Comparison of ENCODE assay signal across 16 cellular contexts in genomic region chr15:65401607-65402240, GRCh38. TPM values are rescaled to one million over a fixed set of nuclear protein-coding genes. Genes with fewer than 3 reads are reported as not detected.
A peak's percentile ranks its signal among the peaks of the same experiment; 100 is the strongest.
DNase-seq lines count a peak whose midpoint lies in the region; ATAC-seq, FAIRE-seq and TF ChIP-seq lines count a peak whose summit lies in the region.
"Had no signal": no experiment of that assay in that cellular context is flagged by ENCODE, and none has a peak within 500 bp of the region (broad histone marks: within the 10 kb centered on the region; RNA-seq: fewer than 3 reads in every experiment).

No MANE protein-coding gene starts in this region.

- no peak overlapping the region for H4K91ac ChIP-seq in neuronal stem cell (ENCODE audit: low read depth, low read length, poor library complexity)

- CTCF ChIA-PET in HepG2 (lab: Yijun Ruan, JAX; ENCODE audit: low intra/inter-chr PET ratio, low total read pairs), result interaction anchor here (1.0 to 2.8 kb wide), 3 partner anchors 16 to 194 kb away, joined by 3 to 39 read pairs (median 5); no protein-coding TSS in a partner anchor
- CTCF ChIA-PET in CD8-positive, alpha-beta memory T cell (lab: Charles Lee), result interaction anchor here (1.5 kb wide), 1 partner anchor 17 kb away, joined by 7 read pairs; no protein-coding TSS in a partner anchor

- no peak overlapping the region for H2AFZ ChIP-seq in HepG2 (ENCODE audit: low read length)
- peak overlapping the region; percentile 70 for H2AFZ ChIP-seq in neuronal stem cell (ENCODE audit: low read length)

- FAIRE-seq in HepG2 (lab: Jason Lieb, UNC), result no peak
- FAIRE-seq: A204.1 had no signal

- no peak overlapping the region for H3K9ac ChIP-seq in HepG2 (ENCODE audit: insufficient read depth, low read depth, low read length)
- H3K9ac ChIP-seq in neuronal stem cell (ENCODE audit: low read depth, low read length, poor library complexity), result no peak overlapping the region

- no peak overlapping the region for H3K14ac ChIP-seq in neuronal stem cell (ENCODE audit: low read length)

- in situ Hi-C loops in HepG2 (cut with HindIII; ENCODE audit: extremely low pct_ligation_motif_present, low pct_unique_long_range_greater_than_20kb), result no loop called here

- H3K4me1 Mint-ChIP-seq in brain, result peaks cover 52% of the 10 kb centered on the region
- H3K4me1 Mint-ChIP-seq in CD8-positive, alpha-beta memory T cell, result peaks cover 2 to 5% (median 4%) of the 10 kb centered on the region in 3 donors
- peaks cover 5% of the 10 kb centered on the region for H3K4me1 Mint-ChIP-seq in activated T-helper 2 cell treated with anti-CD3 and anti-CD28 coated beads, Interferon-gamma antibody, Interleukin-2, Interleukin-4, amounts not matched to agents 10 μg/mL and 5 μg/mL and 100 μg/mL, durations not matched to agents 14 hours and 24 hours and 36 hours (ENCODE audit: low read depth)

- H3K4me3 Mint-ChIP-seq in brain, result no peak overlapping the region
- no peak overlapping the region for H3K4me3 Mint-ChIP-seq in CD8-positive, alpha-beta memory T cell
- H3K4me3 Mint-ChIP-seq in activated T-helper 2 cell treated with anti-CD3 and anti-CD28 coated beads, Interferon-gamma antibody, Interleukin-2, Interleukin-4, amounts not matched to agents 10 μg/mL and 5 μg/mL and 100 μg/mL, durations not matched to agents 14 hours and 24 hours and 36 hours (ENCODE audit: low read depth), result no peak overlapping the region
- H3K4me3 Mint-ChIP-seq: activated B cell treated with CpG ODN at 0.5 μM for 24 hours; stimulated activated naive CD8-positive, alpha-beta T cell treated with anti-CD3 and anti-CD28 coated beads, Interleukin-15, amount 100 ng/mL, for 72 hours had no signal

- H2BK15ac ChIP-seq in neuronal stem cell (ENCODE audit: low read length), result peak overlapping the region; percentile 23

- no peak overlapping the region for H3K4ac ChIP-seq in neuronal stem cell (ENCODE audit: low read length)

- no peaks in the 10 kb centered on the region for H3K79me2 ChIP-seq in HepG2 (ENCODE audit: insufficient read depth, low read length)

- H3K27ac ChIP-seq in HepG2 (ENCODE audit: extremely low read length, insufficient read depth, low read length) (no peak overlapping the region), right lobe of liver (no peak overlapping the region), neuronal stem cell (replicated peaks; ENCODE audit: low read length) (no peak overlapping the region)
- H3K27ac ChIP-seq in CD8-positive, alpha-beta memory T cell (ENCODE audit: low read depth, low read length), result no peak overlapping the region
- H3K27ac ChIP-seq: HL-60, RWPE1, tibial artery had no signal

- H2BK5ac ChIP-seq in neuronal stem cell (ENCODE audit: low read length), result no peak overlapping the region

- TF ChIP-seq EP300 in HepG2 (IDR thresholded peaks at IDR 0.05; ENCODE audit: low read depth in 2 of 2, low read length in 2 of 2) (no peak), HepG2 (CRISPR knock-in tag; IDR thresholded peaks at IDR 0.05; ENCODE audit: borderline replicate concordance) (no peak)

- no peak for TF ChIP-seq RAD21 in HepG2 (CRISPR knock-in tag; IDR thresholded peaks at IDR 0.05)

- TF ChIP-seq POLR2A in HepG2 (IDR thresholded peaks at IDR 0.05; ENCODE audit: insufficient read depth in 1 of 2, low read depth in 2 of 2, low read length in 2 of 2), result no peak
- TF ChIP-seq POLR2A in right lobe of liver (IDR thresholded peaks at IDR 0.05), result no peak

- H3K79me1 ChIP-seq in neuronal stem cell (ENCODE audit: low read depth, low read length), result no peaks in the 10 kb centered on the region

- H2AK5ac ChIP-seq in neuronal stem cell (ENCODE audit: low read depth, low read length), result peak overlapping the region; percentile 5

- no peak overlapping the region for H2BK12ac ChIP-seq in neuronal stem cell (ENCODE audit: low read length)

- no peak overlapping the region for H3K23ac ChIP-seq in neuronal stem cell (ENCODE audit: low read depth, low read length, poor library complexity)

- H3K36me3 Mint-ChIP-seq in brain, result peaks cover 5% of the 10 kb centered on the region
- H3K36me3 Mint-ChIP-seq in CD8-positive, alpha-beta memory T cell, result no peaks in the 10 kb centered on the region
- no peaks in the 10 kb centered on the region for H3K36me3 Mint-ChIP-seq in activated T-helper 2 cell treated with anti-CD3 and anti-CD28 coated beads, Interferon-gamma antibody, Interleukin-2, Interleukin-4, amounts not matched to agents 10 μg/mL and 5 μg/mL and 100 μg/mL, durations not matched to agents 14 hours and 24 hours and 36 hours (ENCODE audit: low read depth)

- peak overlapping the region; percentile 78 to 96 (median 94) for H3K27ac Mint-ChIP-seq in brain
- peak overlapping the region in 1 of 8 donors; percentile 25 for H3K27ac Mint-ChIP-seq in CD8-positive, alpha-beta memory T cell
- H3K27ac Mint-ChIP-seq in activated T-helper 2 cell treated with anti-CD3 and anti-CD28 coated beads, Interferon-gamma antibody, Interleukin-2, Interleukin-4, amounts not matched to agents 10 μg/mL and 5 μg/mL and 100 μg/mL, durations not matched to agents 14 hours and 24 hours and 36 hours, result no peak overlapping the region
- H3K27ac Mint-ChIP-seq: activated B cell treated with CpG ODN at 0.5 μM for 24 hours; stimulated activated naive CD8-positive, alpha-beta T cell treated with anti-CD3 and anti-CD28 coated beads, Interleukin-15, amount 100 ng/mL, for 72 hours had no signal

- POLR2A ChIA-PET in HepG2 (lab: Yijun Ruan, JAX), result interaction anchor here (0.6 to 1.0 kb wide), 3 partner anchors 13 to 115 kb away, joined by 3 to 4 read pairs (median 3); no protein-coding TSS in a partner anchor
- POLR2A ChIA-PET in CD8-positive, alpha-beta memory T cell (lab: Charles Lee), result no interaction called here

- H3K18ac ChIP-seq in neuronal stem cell (ENCODE audit: low read length), result peak overlapping the region; percentile 13

- no peak for DNase-seq in HepG2 (ENCODE audit: low spot score)
- no peak for DNase-seq in right lobe of liver
- no peak for DNase-seq in neuronal stem cell (ENCODE audit: low spot score)
- no peak for DNase-seq in CD8-positive, alpha-beta memory T cell
- DNase-seq in superior temporal gyrus (ENCODE audit: extremely low spot score), result no peak
- DNase-seq in activated T-helper 2 cell treated with anti-CD3 and anti-CD28 coated beads, Interferon-gamma antibody, Interleukin-2, Interleukin-4, amounts not matched to agents 10 μg/mL and 5 μg/mL and 100 μg/mL, durations not matched to agents 14 hours and 24 hours and 36 hours (ENCODE audit: low spot score), result no peak
- DNase-seq: activated B cell treated with CpG ODN at 0.5 μM for 24 hours; activated effector memory CD4-positive, alpha-beta T cell treated with Interleukin-2 at 50 U/mL for 16 hours; tibial artery had no signal

- H3K9me3 ChIP-seq in HepG2 (ENCODE audit: low read length) (no peaks in the 10 kb centered on the region), right lobe of liver (no peaks in the 10 kb centered on the region), neuronal stem cell (replicated peaks in 1 of 2; ENCODE audit: control insufficient read depth in 2 of 2, insufficient read depth in 1 of 2, low read depth in 1 of 2, low read length in 2 of 2) (no peaks in the 10 kb centered on the region)
- no peaks in the 10 kb centered on the region for H3K9me3 ChIP-seq in CD8-positive, alpha-beta memory T cell (ENCODE audit: low read length)
- H3K9me3 ChIP-seq: tibial artery had no signal

- no peaks in the 10 kb centered on the region for H3K27me3 Mint-ChIP-seq in brain
- peaks cover 27 to 63% of the 10 kb centered on the region in 2 donors for H3K27me3 Mint-ChIP-seq in CD8-positive, alpha-beta memory T cell
- H3K27me3 Mint-ChIP-seq in activated T-helper 2 cell treated with anti-CD3 and anti-CD28 coated beads, Interferon-gamma antibody, Interleukin-2, Interleukin-4, amounts not matched to agents 10 μg/mL and 5 μg/mL and 100 μg/mL, durations not matched to agents 14 hours and 24 hours and 36 hours (ENCODE audit: low read depth), result peaks cover 37% of the 10 kb centered on the region

- TF ChIP-seq CTCF in HepG2 (CRISPR knock-in tag; IDR thresholded peaks at IDR 0.05) (no peak), right lobe of liver (IDR thresholded peaks at IDR 0.05) (no peak), brain (conservative IDR thresholded peaks at IDR 0.05) (no peak)

- ATAC-seq in HepG2 (no peak), right lobe of liver (no peak), GM21528 (IDR thresholded peaks at IDR 0.05; ENCODE audit: low FRiP score, unreplicated experiment) (no peak)

- 0 out of 2 replicates have a peak overlapping the region, but pooled peaks have one; percentile 75 for H3K4me2 ChIP-seq in HepG2 (ENCODE audit: low read depth, low read length)
- H3K4me2 ChIP-seq in neuronal stem cell (ENCODE audit: insufficient read depth, low read length, poor library complexity, severe bottlenecking), result no peak overlapping the region

- BruUV-seq in HepG2 (replicated peaks; lab: Mats Ljungman, UMichigan), result no TSS peak

- no peaks in the 10 kb centered on the region for H3K9me3 Mint-ChIP-seq in brain
- no peaks in the 10 kb centered on the region for H3K9me3 Mint-ChIP-seq in CD8-positive, alpha-beta memory T cell
- H3K9me3 Mint-ChIP-seq in activated T-helper 2 cell treated with anti-CD3 and anti-CD28 coated beads, Interferon-gamma antibody, Interleukin-2, Interleukin-4, amounts not matched to agents 10 μg/mL and 5 μg/mL and 100 μg/mL, durations not matched to agents 14 hours and 24 hours and 36 hours, result no peaks in the 10 kb centered on the region
- H3K9me3 Mint-ChIP-seq: activated B cell treated with CpG ODN at 0.5 μM for 24 hours; stimulated activated naive CD8-positive, alpha-beta T cell treated with anti-CD3 and anti-CD28 coated beads, Interleukin-15, amount 100 ng/mL, for 72 hours had no signal

- H4K8ac ChIP-seq in neuronal stem cell (ENCODE audit: low read depth, low read length), result no peak overlapping the region

- peaks cover 0 to 23% of the 10 kb centered on the region in 2 experiments; a peak in 2 of 5 replicates for H3K27me3 ChIP-seq in HepG2 (ENCODE audit: control insufficient read depth in 1 of 2, insufficient read depth in 2 of 2, low read length in 2 of 2)
- H3K27me3 ChIP-seq in right lobe of liver, result no peaks in the 10 kb centered on the region
- peaks cover 0 to 9% (median 3%) of the 10 kb centered on the region in 3 experiments for H3K27me3 ChIP-seq in neuronal stem cell (ENCODE audit: control insufficient read depth in 3 of 3, insufficient read depth in 3 of 3, low read depth in 1 of 3, low read length in 3 of 3)
- peaks cover 9% of the 10 kb centered on the region for H3K27me3 ChIP-seq in CD8-positive, alpha-beta memory T cell (ENCODE audit: insufficient read depth, low read length, poor library complexity, severe bottlenecking)

- H3K4me1 ChIP-seq in HepG2 (ENCODE audit: insufficient read depth, low read length) (peaks cover 25% of the 10 kb centered on the region), right lobe of liver (no peaks in the 10 kb centered on the region), neuronal stem cell (ENCODE audit: control insufficient read depth in 2 of 2, insufficient read depth in 1 of 2, low read depth in 1 of 2, low read length in 2 of 2) (peaks cover 15 to 16% of the 10 kb centered on the region in 2 donors)
- no peaks in the 10 kb centered on the region for H3K4me1 ChIP-seq in CD8-positive, alpha-beta memory T cell (ENCODE audit: insufficient read depth, low read length)

- intact Hi-C loops in HepG2 (cut with micrococcal nuclease; ENCODE audit: unreplicated experiment) (loop anchor here (2.0 kb wide), 1 partner anchor 33 kb away; no protein-coding TSS in a partner anchor), right lobe of liver (cut with DNase I) (no loop called here)
- intact Hi-C loops in activated T-helper 2 cell treated with anti-CD3 and anti-CD28 coated beads, Interferon-gamma antibody, Interleukin-2, Interleukin-4, amounts not matched to agents 10 μg/mL and 5 μg/mL and 100 μg/mL, durations not matched to agents 14 hours and 24 hours and 36 hours (cut with micrococcal nuclease), result loop anchor here (2.0 to 5.0 kb wide), 2 partner anchors 17 to 84 kb away; no protein-coding TSS in a partner anchor

- H2BK120ac ChIP-seq in neuronal stem cell (ENCODE audit: low read depth, low read length), result no peak overlapping the region

- H3K36me3 ChIP-seq in HepG2 (replicated peaks in 1 of 2; ENCODE audit: control insufficient read depth in 1 of 2, insufficient read depth in 2 of 2, low read length in 2 of 2) (no peaks in the 10 kb centered on the region), right lobe of liver (no peaks in the 10 kb centered on the region), neuronal stem cell (replicated peaks in 1 of 2; ENCODE audit: control insufficient read depth in 2 of 2, insufficient read depth in 2 of 2, low read length in 2 of 2) (peaks cover 0 to 40% of the 10 kb centered on the region in 2 donors)
- no peaks in the 10 kb centered on the region for H3K36me3 ChIP-seq in CD8-positive, alpha-beta memory T cell (ENCODE audit: insufficient read depth, low read length)
- H3K36me3 ChIP-seq: tibial artery had no signal

- no peaks in the 10 kb centered on the region for H4K20me1 ChIP-seq in HepG2 (ENCODE audit: insufficient read depth, low read length)

- WGBS in HepG2 (ENCODE audit: low lambda C conversion rate), result 59% methylated on average over 8 of the region's 8 CpGs
- 71% methylated on average over 3 of the region's 8 CpGs for WGBS in right lobe of liver (ENCODE audit: insufficient coverage, low coverage, low lambda C conversion rate, missing lambda C conversion rate)
- no CpG with 5 or more reads among the region's 8 CpGs for WGBS in neuronal stem cell (ENCODE audit: extremely low coverage in 2 of 2, insufficient read length in 2 of 2, insufficient replicate concordance in 1 of 2), 2 donors

- H3K4me3 ChIP-seq in HepG2 (replicated peaks in 1 of 3; ENCODE audit: insufficient read depth in 1 of 3, low read depth in 2 of 3, low read length in 3 of 3) (no peak overlapping the region), right lobe of liver (no peak overlapping the region), neuronal stem cell (ENCODE audit: low read length in 2 of 2) (no peak overlapping the region)
- no peak overlapping the region for H3K4me3 ChIP-seq in CD8-positive, alpha-beta memory T cell (ENCODE audit: low read length)
- H3K4me3 ChIP-seq: tibial artery had no signal

RNA-seq across cellular contexts. Expression of gene IGDCC4, which starts 21.0 kb away (rescaled TPM):
- total RNA-seq in HepG2 (2016; rRNA removed; fragmentation: Illumina TruSeq; extraction: Trizol) (0.87 and 1.1 TPM in 2 replicates), right lobe of liver (under 1 TPM in 1 of 6 experiments, not detected in 5; 0.02 TPM)
- 0.09 and 0.30 TPM in 2 replicates for total RNA-seq in HepG2 (2016; cell fraction: cytosol; rRNA removed; fragmentation: Illumina TruSeq; extraction: Trizol; ENCODE audit: low read depth)
- total RNA-seq in HepG2 (2016; cell fraction: insoluble cytoplasmic fraction; rRNA removed; fragmentation: Illumina TruSeq; extraction: Trizol), result 0.76 and 0.89 TPM in 2 replicates
- total RNA-seq in HepG2 (2016; cell fraction: membrane; rRNA removed; fragmentation: Illumina TruSeq; extraction: Trizol), result 0.46 and 0.55 TPM in 2 replicates
- 1.1 and 1.5 TPM in 2 replicates for total RNA-seq in HepG2 (2016; cell fraction: nucleus; rRNA removed; fragmentation: Illumina TruSeq; extraction: Trizol)
- polyA plus RNA-seq in HepG2 (2011; rRNA removed) (0.39 and 0.55 TPM in 2 replicates), brain (ENCODE audit: insufficient read depth, low read depth, low replicate concordance) (1.4 TPM)
- 0.42 and 0.45 TPM in 2 replicates for polyA plus RNA-seq in HepG2 (2011; cell fraction: cytosol; rRNA removed)
- polyA plus RNA-seq in HepG2 (2011; cell fraction: nucleus; rRNA removed), result 1.8 and 2.0 TPM in 2 replicates
- polyA plus RNA-seq in HepG2 (2012), result 0.30 and 0.49 TPM in 2 replicates
- 0.12 and 0.17 TPM in 2 replicates for polyA plus RNA-seq in HepG2 (2016; cell fraction: cytosol; fragmentation: Illumina TruSeq; extraction: Trizol; ENCODE audit: low read depth)
- polyA plus RNA-seq in HepG2 (2016; cell fraction: insoluble cytoplasmic fraction; fragmentation: Illumina TruSeq; extraction: Trizol; ENCODE audit: low read depth), result 1.1 and 1.3 TPM in 2 replicates
- polyA plus RNA-seq in HepG2 (2016; cell fraction: membrane; fragmentation: Illumina TruSeq; extraction: Trizol; ENCODE audit: low read depth), result 0.44 and 0.58 TPM in 2 replicates
- 2.5 and 2.7 TPM in 2 replicates for polyA plus RNA-seq in HepG2 (2016; cell fraction: nucleus; fragmentation: Illumina TruSeq; extraction: Trizol; ENCODE audit: insufficient read depth, low read depth)
- polyA minus RNA-seq in HepG2 (2011; rRNA and poly(A)+ RNA removed; ENCODE audit: low replicate concordance), result 0.56 and 0.68 TPM in 2 replicates
- polyA minus RNA-seq in HepG2 (2011; cell fraction: cytosol; rRNA and poly(A)+ RNA removed), result 0.59 and 0.79 TPM in 2 replicates
- 0.64 and 1.5 TPM in 2 replicates for polyA minus RNA-seq in HepG2 (2011; cell fraction: nucleus; rRNA and poly(A)+ RNA removed)
- polyA plus RNA-seq in neuronal stem cell (2013, experiment 1 of 2), result 17.1 TPM
- 17.4 TPM for polyA plus RNA-seq in neuronal stem cell (2013, experiment 2 of 2)
- under 1 TPM; 0.35 to 0.51 TPM for total RNA-seq in CD8-positive, alpha-beta memory T cell
- not detected for polyA plus RNA-seq in CD8-positive, alpha-beta memory T cell
- 0.18 and 0.39 TPM in 2 replicates for total RNA-seq in activated T-helper 2 cell treated with anti-CD3 and anti-CD28 coated beads, Interferon-gamma antibody, Interleukin-2, Interleukin-4, amounts not matched to agents 10 μg/mL and 5 μg/mL and 100 μg/mL, durations not matched to agents 14 hours and 24 hours and 36 hours
- total RNA-seq: activated B cell treated with CpG ODN at 0.5 μM for 24 hours had no signal

RNA-seq across cellular contexts. Expression of gene IGDCC3, which starts 23.9 kb away (rescaled TPM):
- 31.2 and 51.8 TPM in 2 replicates for total RNA-seq in HepG2 (2016; rRNA removed; fragmentation: Illumina TruSeq; extraction: Trizol)
- 9.5 and 9.8 TPM in 2 replicates for total RNA-seq in HepG2 (2016; cell fraction: cytosol; rRNA removed; fragmentation: Illumina TruSeq; extraction: Trizol; ENCODE audit: low read depth)
- total RNA-seq in HepG2 (2016; cell fraction: insoluble cytoplasmic fraction; rRNA removed; fragmentation: Illumina TruSeq; extraction: Trizol), result 29.4 and 52.8 TPM in 2 replicates
- 40.5 and 40.6 TPM in 2 replicates for total RNA-seq in HepG2 (2016; cell fraction: membrane; rRNA removed; fragmentation: Illumina TruSeq; extraction: Trizol)
- 59.8 and 72.1 TPM in 2 replicates for total RNA-seq in HepG2 (2016; cell fraction: nucleus; rRNA removed; fragmentation: Illumina TruSeq; extraction: Trizol)
- 30.1 and 35.7 TPM in 2 replicates for polyA plus RNA-seq in HepG2 (2011; rRNA removed)
- 21.8 and 38.4 TPM in 2 replicates for polyA plus RNA-seq in HepG2 (2011; cell fraction: cytosol; rRNA removed)
- 46.7 and 64.4 TPM in 2 replicates for polyA plus RNA-seq in HepG2 (2011; cell fraction: nucleus; rRNA removed)
- 27.1 and 28.5 TPM in 2 replicates for polyA plus RNA-seq in HepG2 (2012)
- 14.9 and 15.4 TPM in 2 replicates for polyA plus RNA-seq in HepG2 (2016; cell fraction: cytosol; fragmentation: Illumina TruSeq; extraction: Trizol; ENCODE audit: low read depth)
- 40.4 and 49.0 TPM in 2 replicates for polyA plus RNA-seq in HepG2 (2016; cell fraction: insoluble cytoplasmic fraction; fragmentation: Illumina TruSeq; extraction: Trizol; ENCODE audit: low read depth)
- 39.5 and 45.0 TPM in 2 replicates for polyA plus RNA-seq in HepG2 (2016; cell fraction: membrane; fragmentation: Illumina TruSeq; extraction: Trizol; ENCODE audit: low read depth)
- polyA plus RNA-seq in HepG2 (2016; cell fraction: nucleus; fragmentation: Illumina TruSeq; extraction: Trizol; ENCODE audit: insufficient read depth, low read depth), result 130 and 131 TPM in 2 replicates
- 0.07 and 131 TPM in 2 replicates for polyA minus RNA-seq in HepG2 (2011; rRNA and poly(A)+ RNA removed; ENCODE audit: low replicate concordance)
- polyA minus RNA-seq in HepG2 (2011; cell fraction: cytosol; rRNA and poly(A)+ RNA removed), result 57.3 and 61.0 TPM in 2 replicates
- 23.1 and 27.6 TPM in 2 replicates for polyA minus RNA-seq in HepG2 (2011; cell fraction: nucleus; rRNA and poly(A)+ RNA removed)
- total RNA-seq in right lobe of liver, result not detected
- 0.63 TPM for polyA plus RNA-seq in brain (ENCODE audit: insufficient read depth, low read depth, low replicate concordance)
- polyA plus RNA-seq in neuronal stem cell (2013, experiment 1 of 2), result 69.2 TPM
- polyA plus RNA-seq in neuronal stem cell (2013, experiment 2 of 2), result 70.9 TPM
- total RNA-seq in CD8-positive, alpha-beta memory T cell, result not detected
- polyA plus RNA-seq in CD8-positive, alpha-beta memory T cell, result not detected
- total RNA-seq in activated T-helper 2 cell treated with anti-CD3 and anti-CD28 coated beads, Interferon-gamma antibody, Interleukin-2, Interleukin-4, amounts not matched to agents 10 μg/mL and 5 μg/mL and 100 μg/mL, durations not matched to agents 14 hours and 24 hours and 36 hours, result not detected in 2 replicates
- total RNA-seq: activated B cell treated with CpG ODN at 0.5 μM for 24 hours, M059J had no signal

Comparison
In these comparisons a context has a peak if more than half of its experiments do, and no peak if none do; other contexts are left out.
1. RNA of gene IGDCC3, which starts 23.9 kb away (total RNA-seq): 9.5 to 72.1 TPM in HepG2; not detected in right lobe of liver, not detected in CD8-positive, alpha-beta memory T cell and not detected in activated T-helper 2 cell treated with anti-CD3 and anti-CD28 coated beads, Interferon-gamma antibody, Interleukin-2, Interleukin-4, amounts not matched to agents 10 μg/mL and 5 μg/mL and 100 μg/mL, durations not matched to agents 14 hours and 24 hours and 36 hours; every median in the first group is over 10 times any median in the second.
2. intact Hi-C loops: an anchor here in HepG2 (2.0 kb wide) and activated T-helper 2 cell treated with anti-CD3 and anti-CD28 coated beads, Interferon-gamma antibody, Interleukin-2, Interleukin-4, amounts not matched to agents 10 μg/mL and 5 μg/mL and 100 μg/mL, durations not matched to agents 14 hours and 24 hours and 36 hours (2.0 to 5.0 kb wide); none called in right lobe of liver.